Comparison of ENCODE assay signal across 8 cellular contexts in the genomic region with DNA sequence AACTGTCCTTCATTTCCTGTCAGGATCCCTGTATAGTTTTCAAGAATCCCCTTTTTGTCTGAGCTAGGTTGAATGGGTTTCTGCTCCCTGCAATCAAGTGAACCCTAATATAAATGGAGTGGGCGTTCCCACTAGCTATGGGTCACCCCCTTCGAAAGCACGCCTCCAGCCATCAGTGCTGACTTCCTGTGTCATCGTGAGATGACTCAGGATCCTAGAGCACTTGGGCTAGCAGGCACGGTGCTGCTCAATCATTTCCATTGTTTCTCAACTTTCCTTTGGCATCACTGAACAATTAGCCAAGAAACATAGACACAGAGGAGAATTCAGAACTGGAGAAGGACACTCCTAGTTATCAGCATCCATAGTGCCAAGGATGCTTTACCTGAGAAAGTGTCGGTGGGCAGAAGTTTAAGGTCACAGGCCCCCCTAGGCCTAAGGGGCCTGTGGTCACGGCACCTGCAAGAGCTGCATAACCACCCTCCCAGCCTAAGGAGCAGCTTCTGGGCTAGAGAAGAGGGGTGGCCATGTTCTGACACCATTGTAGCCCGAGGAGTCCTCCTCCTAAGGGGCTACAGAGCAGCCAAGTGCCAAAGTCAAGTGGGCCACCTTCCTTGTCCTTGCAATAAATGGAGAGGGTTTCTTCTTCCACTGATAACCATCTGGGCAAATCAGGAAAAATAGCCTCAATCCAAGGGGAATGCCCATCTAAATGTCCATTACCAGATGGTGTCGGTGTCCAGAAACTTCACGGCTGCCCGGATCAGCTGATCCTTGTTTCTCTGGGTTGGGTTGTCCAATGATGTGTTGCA. TPM values are rescaled to one million over a fixed set of nuclear protein-coding genes. Genes with fewer than 3 reads are reported as not detected.
DNase-seq lines count a peak whose midpoint lies in the region; ATAC-seq and TF ChIP-seq lines count a peak whose summit lies in the region.

No MANE protein-coding gene starts in this region.

- DNase-seq in GM10248 (ENCODE audit: extremely low spot score) (peak; percentile 79), activated T-cell treated with anti-CD3 and anti-CD28 coated beads for 48 hours (ENCODE audit: low read depth) (peak; percentile 17), UCSD-AML1 (lab: John Stamatoyannopoulos, UW; ENCODE audit: unreplicated experiment) (no peak), NCI-H1105 treated with DMSO at 0.1 percent for 48 hours (lab: John Stamatoyannopoulos, UW) (no peak), GF-D8 (lab: John Stamatoyannopoulos, UW) (no peak), NCI-H2227 (lab: John Stamatoyannopoulos, UW; ENCODE audit: unreplicated experiment) (no peak)
- DNase-seq in naive thymus-derived CD4-positive, alpha-beta T cell, result peak in 1 of 9 donors; percentile 35

- H3K27me3 ChIP-seq in naive thymus-derived CD4-positive, alpha-beta T cell (ENCODE audit: control insufficient read depth in 2 of 2, insufficient read depth in 2 of 2, low read length in 2 of 2), result no peaks in the 10 kb centered on the region

- no peaks in the 10 kb centered on the region for H3K9me3 Mint-ChIP-seq in naive thymus-derived CD4-positive, alpha-beta T cell

- no peak overlapping the region for H3K27ac ChIP-seq in naive thymus-derived CD4-positive, alpha-beta T cell (ENCODE audit: low read depth, low read length)

- peak overlapping the region in 1 of 10 donors; percentile 9 for H3K4me3 Mint-ChIP-seq in naive thymus-derived CD4-positive, alpha-beta T cell

- CTCF ChIA-PET in GM10248 (lab: Yijun Ruan, JAX), result interaction anchor here (1.0 to 4.9 kb wide), 9 partner anchors 8 to 135 kb away, joined by 3 to 32 read pairs (median 4); no protein-coding TSS in a partner anchor
- CTCF ChIA-PET in naive thymus-derived CD4-positive, alpha-beta T cell (lab: Charles Lee), result interaction anchor here (1.0 to 2.6 kb wide), 2 partner anchors 8 to 107 kb away, joined by 4 to 10 read pairs; no protein-coding TSS in a partner anchor

- peaks cover 0 to 38% (median 3%) of the 10 kb centered on the region in 5 donors for H3K36me3 Mint-ChIP-seq in naive thymus-derived CD4-positive, alpha-beta T cell

- H3K36me3 ChIP-seq in naive thymus-derived CD4-positive, alpha-beta T cell (ENCODE audit: control insufficient read depth in 2 of 3, insufficient read depth in 3 of 3, low read length in 3 of 3), result peaks cover 0 to 50% (median 5%) of the 10 kb centered on the region in 3 experiments

- peaks cover 0 to 13% of the 10 kb centered on the region in 2 donors for H3K4me1 ChIP-seq in naive thymus-derived CD4-positive, alpha-beta T cell (ENCODE audit: control insufficient read depth in 2 of 2, insufficient read depth in 2 of 2, low read length in 2 of 2)

- no peak for TF ChIP-seq CTCF in GM10248 (IDR thresholded peaks at IDR 0.05; ENCODE audit: control extremely low read depth, extremely low read depth, low read depth, missing control alignments)

- POLR2A ChIA-PET in GM10248 (lab: Yijun Ruan, JAX), result no interaction called here
- POLR2A ChIA-PET in naive thymus-derived CD4-positive, alpha-beta T cell (lab: Charles Lee), result no interaction called here

- ATAC-seq in GM21786 (IDR thresholded peaks at IDR 0.05; ENCODE audit: unreplicated experiment), result peak; percentile 56
- peak; percentile 81 for ATAC-seq in naive thymus-derived CD4-positive, alpha-beta T cell

- peaks cover 0 to 14% (median 4%) of the 10 kb centered on the region in 7 donors for H3K4me1 Mint-ChIP-seq in naive thymus-derived CD4-positive, alpha-beta T cell

- H3K4me3 ChIP-seq in naive thymus-derived CD4-positive, alpha-beta T cell (ENCODE audit: low read length), result no peak overlapping the region

- peak overlapping the region in 3 of 9 donors; percentile 19 to 60 (median 50) for H3K27ac Mint-ChIP-seq in naive thymus-derived CD4-positive, alpha-beta T cell

- H3K9me3 ChIP-seq in naive thymus-derived CD4-positive, alpha-beta T cell (ENCODE audit: control insufficient read depth in 2 of 3, low read length in 3 of 3), result no peaks in the 10 kb centered on the region

- H3K27me3 Mint-ChIP-seq in naive thymus-derived CD4-positive, alpha-beta T cell, result no peaks in the 10 kb centered on the region

- intact Hi-C loops in naive thymus-derived CD4-positive, alpha-beta T cell (cut with micrococcal nuclease), result no loop called here

RNA-seq across cellular contexts. Expression of gene ATPAF2, which starts 13.2 kb away (rescaled TPM):
- 10 to 100 TPM; 26.3 to 36.7 (median 32.5) TPM for total RNA-seq in naive thymus-derived CD4-positive, alpha-beta T cell
- 10 to 100 TPM; 16.3 TPM for polyA plus RNA-seq in naive thymus-derived CD4-positive, alpha-beta T cell

RNA-seq across cellular contexts. Expression of gene GID4, which starts 13.4 kb away (rescaled TPM):
- total RNA-seq in naive thymus-derived CD4-positive, alpha-beta T cell, result 10 to 100 TPM in 2 of 5 experiments, 1 to 10 TPM in 3; 6.0 to 11.4 (median 10.0) TPM
- 1 to 10 TPM; 5.9 to 7.0 TPM for polyA plus RNA-seq in naive thymus-derived CD4-positive, alpha-beta T cell

RNA-seq across cellular contexts. Expression of gene DRC3, which starts 53.1 kb away (rescaled TPM):
- total RNA-seq in naive thymus-derived CD4-positive, alpha-beta T cell, result 1 to 10 TPM in 1 of 5 experiments, under 1 TPM in 1, not detected in 3; 1.00 to 2.4 TPM
- under 1 TPM in 1 of 2 donors, not detected in 1; 0.50 TPM for polyA plus RNA-seq in naive thymus-derived CD4-positive, alpha-beta T cell

RNA-seq across cellular contexts. Expression of gene TOM1L2, which starts 53.6 kb away (rescaled TPM):
- 10 to 100 TPM; 35.1 to 84.1 (median 63.4) TPM for total RNA-seq in naive thymus-derived CD4-positive, alpha-beta T cell
- polyA plus RNA-seq in naive thymus-derived CD4-positive, alpha-beta T cell, result 10 to 100 TPM in 1 of 2 donors, 1 to 10 TPM in 1; 6.9 to 16.9 TPM

Comparison
In these comparisons a context has a peak if more than half of its experiments do, and no peak if none do; other contexts are left out.
1. DNase-seq: peak in GM10248 (single experiment) and activated T-cell treated with anti-CD3 and anti-CD28 coated beads for 48 hours (single experiment); none in UCSD-AML1 (single experiment), NCI-H1105 treated with DMSO at 0.1 percent for 48 hours (single experiment), GF-D8 (single experiment) and NCI-H2227 (single experiment).